28 cellular contexts compared by ENCODE assay signal in genomic region chr2:193279361-193279760, GRCh38.
"Had no signal": no experiment of that assay in that cellular context is flagged by ENCODE, and none has a peak within 500 bp of the region (broad histone marks: within the 10 kb centered on the region; RNA-seq: fewer than 3 reads in every experiment).

No MANE protein-coding gene starts in this region.

- ATAC-seq: effector memory CD8-positive, alpha-beta T cell; esophagus mucosa; foreskin keratinocyte; gastrocnemius medialis; gastroesophageal sphincter; heart left ventricle; heart right ventricle had no signal

- H3K4me3 ChIP-seq: coronary artery, dorsolateral prefrontal cortex, esophagus muscularis mucosa, esophagus squamous epithelium, gastrocnemius medialis, gastroesophageal sphincter, heart left ventricle, heart right ventricle, hepatocyte had no signal

- H3K9me3 ChIP-seq: esophagus muscularis mucosa, esophagus squamous epithelium, gastrocnemius medialis, gastroesophageal sphincter had no signal

- H3K36me3 ChIP-seq: esophagus muscularis mucosa, esophagus squamous epithelium, gastrocnemius medialis, gastroesophageal sphincter, heart left ventricle, heart right ventricle had no signal

- FAIRE-seq: endometrium, endothelial cell of umbilical vein, frontal cortex had no signal

- H3K27ac ChIP-seq: coronary artery, dorsolateral prefrontal cortex, epithelial cell of prostate, esophagus muscularis mucosa, esophagus squamous epithelium, foreskin keratinocyte, gastrocnemius medialis, gastroesophageal sphincter, heart left ventricle, heart right ventricle, hepatocyte had no signal

- DNase-seq: cortex of kidney; dermis blood vessel endothelial cell; dorsolateral prefrontal cortex; effector CD4-positive, alpha-beta T cell; effector CD8-positive, alpha-beta T cell; effector memory CD4-positive, alpha-beta T cell; effector memory CD8-positive, alpha-beta T cell; endodermal cell; erythroblast; esophagus squamous epithelium; foreskin fibroblast; foreskin keratinocyte; foreskin melanocyte; gastrocnemius medialis; glutamatergic neuron; head of caudate nucleus; heart left ventricle; heart right ventricle; hippocampal formation had no signal

- H3K4me2 ChIP-seq: hepatocyte had no signal

- H3K27me3 ChIP-seq: dorsolateral prefrontal cortex, esophagus muscularis mucosa, esophagus squamous epithelium, foreskin keratinocyte, gastrocnemius medialis, gastroesophageal sphincter, heart left ventricle, heart right ventricle, hepatocyte had no signal

- H2AFZ ChIP-seq: hepatocyte had no signal

- H3K79me2 ChIP-seq: hepatocyte had no signal

- H3K4me1 ChIP-seq: esophagus muscularis mucosa, esophagus squamous epithelium, foreskin keratinocyte, gastrocnemius medialis, gastroesophageal sphincter, heart left ventricle, heart right ventricle had no signal
